9 cellular contexts compared by ENCODE assay signal in the genomic region with DNA sequence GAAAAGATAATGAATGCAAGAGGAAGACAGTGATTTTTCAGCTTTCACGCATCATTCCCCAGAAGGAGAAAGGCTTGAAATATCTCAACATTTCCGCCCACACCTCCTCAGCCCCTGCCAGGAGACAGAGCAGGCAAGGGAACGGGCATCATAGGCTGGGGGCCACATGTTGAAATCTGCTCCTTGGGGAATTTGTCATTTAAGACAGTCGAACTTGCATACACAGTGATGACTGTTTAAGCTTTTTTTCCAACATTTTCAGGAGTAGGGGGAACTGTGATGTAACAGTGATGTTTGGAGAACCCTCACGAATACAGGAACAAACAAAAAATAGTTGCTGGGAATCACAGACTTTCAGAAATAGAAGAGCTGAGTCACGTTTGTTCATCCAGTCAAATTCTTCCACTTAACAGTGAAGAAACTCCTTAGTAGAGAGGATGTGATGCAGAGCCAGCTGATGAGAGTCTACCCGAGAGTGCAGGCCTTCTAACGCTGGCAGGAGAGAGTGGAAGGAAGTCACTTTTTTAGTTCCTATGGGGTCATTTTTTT.
DNase-seq lines count a peak whose midpoint lies in the region; ATAC-seq, FAIRE-seq and TF ChIP-seq lines count a peak whose summit lies in the region.
"Had no signal": no experiment of that assay in that cellular context is flagged by ENCODE, and none has a peak within 500 bp of the region (broad histone marks: within the 10 kb centered on the region; RNA-seq: fewer than 3 reads in every experiment).

No MANE protein-coding gene starts in this region.

- H3K9me3 ChIP-seq in SK-N-SH = no peaks in the 10 kb centered on the region
- H3K9me3 ChIP-seq: neutrophil had no signal

- H2AFZ ChIP-seq in SK-N-SH (ENCODE audit: low read depth) = peak overlapping the region; percentile 90

- H3K79me2 ChIP-seq in SK-N-SH (ENCODE audit: insufficient read depth) = no peaks in the 10 kb centered on the region

- WGBS in SK-N-SH (ENCODE audit: low lambda C conversion rate) = 43% methylated on average over 8 of the region's 8 CpGs

- ATAC-seq in T-cell (replicated peaks in 1 of 4) = no peak

- H3K27me3 Mint-ChIP-seq in T-cell = no peaks in the 10 kb centered on the region

- H3K4me3 ChIP-seq in SK-N-SH (ENCODE audit: low read depth in 2 of 2, low read length in 1 of 2) = no peak overlapping the region; a peak in 1 of 4 replicates

- H3K9me3 Mint-ChIP-seq in T-cell = no peaks in the 10 kb centered on the region

- in situ Hi-C loops in Caki2 (cut with HindIII; ENCODE audit: low pct_unique_long_range_greater_than_20kb, low sequenced_read_pairs) (no loop called here), GM13977 (cut with MboI; ENCODE audit: low pct_unique_long_range_greater_than_20kb, low sequenced_read_pairs, unreplicated experiment) (no loop called here)

- FAIRE-seq in GM12891 (lab: Jason Lieb, UNC) = no peak

- H3K27ac Mint-ChIP-seq in T-cell = no peak overlapping the region

- no peaks in the 10 kb centered on the region for H3K27me3 ChIP-seq in SK-N-SH (ENCODE audit: insufficient read depth)
- H3K27me3 ChIP-seq: neutrophil had no signal

- H3K4me1 Mint-ChIP-seq in T-cell = no peaks in the 10 kb centered on the region

- H3K4me2 ChIP-seq in SK-N-SH = peak overlapping the region; percentile 46

- peak; percentile 54 for DNase-seq in Caki2 (ENCODE audit: low read depth)
- no peak for DNase-seq in SK-N-SH
- peak; percentile 82 for DNase-seq in fibroblast of the conjunctiva (ENCODE audit: low read depth)
- DNase-seq in posterior vena cava (ENCODE audit: low spot score) = peak; percentile 78
- no peak for DNase-seq in GM13977 (ENCODE audit: low spot score)
- no peak for DNase-seq in T-cell
- DNase-seq in GM12891 (ENCODE audit: insufficient read length, low spot score) = no peak
- DNase-seq in NK-92 treated with Interleukin-12 subunit alpha and Interleukin-12 subunit beta, amount 100 ng/mL, for 24 hours (lab: John Stamatoyannopoulos, UW) = no peak

- peaks cover 3% of the 10 kb centered on the region for H3K36me3 Mint-ChIP-seq in T-cell

- H4K20me1 ChIP-seq in SK-N-SH (ENCODE audit: insufficient read depth) = no peaks in the 10 kb centered on the region

- intact Hi-C loops in posterior vena cava (cut with DNase I) = no loop called here

- peak overlapping the region; percentile 47 to 91 for H3K27ac ChIP-seq in SK-N-SH (ENCODE audit: low read depth in 2 of 2, low read length in 1 of 2)
- H3K27ac ChIP-seq: neutrophil had no signal

- CTCF ChIA-PET in SK-N-SH (lab: Yijun Ruan, JAX) = interaction anchor here (0.8 to 2.1 kb wide), 3 partner anchors 22 to 240 kb away, joined by 3 to 5 read pairs (median 3); no protein-coding TSS in a partner anchor
- CTCF ChIA-PET in T-cell (lab: Charles Lee) = no interaction called here

- POLR2A ChIA-PET in SK-N-SH (lab: Yijun Ruan, JAX) = no interaction called here
- POLR2A ChIA-PET in T-cell (lab: Charles Lee) = no interaction called here

- TF ChIP-seq RAD21 in SK-N-SH (IDR thresholded peaks at IDR 0.05; ENCODE audit: low read length) = no peak

- H3K4me1 ChIP-seq in SK-N-SH (ENCODE audit: control insufficient read depth in 1 of 2, insufficient read depth in 2 of 2, low read depth in 1 of 2, low read length in 1 of 2) = peaks cover 0 to 21% of the 10 kb centered on the region in 2 experiments; a peak in 2 of 4 replicates

- no peaks in the 10 kb centered on the region for H3K9me2 ChIP-seq in SK-N-SH

- no peak overlapping the region for H3K4me3 Mint-ChIP-seq in T-cell

- H3K9ac ChIP-seq in SK-N-SH = peak overlapping the region; percentile 59

- peaks cover 16% of the 10 kb centered on the region for H3F3A ChIP-seq in SK-N-SH (replicated peaks; ENCODE audit: insufficient read depth)

- no peak for TF ChIP-seq CTCF in SK-N-SH (IDR thresholded peaks at IDR 0.05)
- no peak for TF ChIP-seq CTCF in GM13977 (IDR thresholded peaks at IDR 0.05; ENCODE audit: extremely low read depth, insufficient read depth, missing control alignments)

- H3K36me3 ChIP-seq in SK-N-SH (replicated peaks in 1 of 2; ENCODE audit: control insufficient read depth in 1 of 2, insufficient read depth in 2 of 2, low read length in 1 of 2) = no peaks in the 10 kb centered on the region
- H3K36me3 ChIP-seq: neutrophil had no signal

- no peak for TF ChIP-seq POLR2A in GM12891 (IDR thresholded peaks at IDR 0.05; ENCODE audit: low read depth, low read length)

- TF ChIP-seq EP300 in SK-N-SH (IDR thresholded peaks at IDR 0.05; ENCODE audit: borderline replicate concordance in 1 of 2, low read depth in 1 of 2, low read length in 1 of 2) = no peak

TF ChIP-seq in SK-N-SH, 30 proteins besides CTCF, POLR2A, EP300 and RAD21:
- TF ChIP-seq FOSL2 (IDR thresholded peaks at IDR 0.05; ENCODE audit: borderline replicate concordance, low read depth) (peak; percentile 32; the same call in 1 of the 2 replicates), SMC3 (IDR thresholded peaks at IDR 0.05; ENCODE audit: low read depth, low read length) (no peak), TCF12 (IDR thresholded peaks at IDR 0.05) (peak; percentile 25; the same call in 1 of the 2 replicates), JUND (IDR thresholded peaks at IDR 0.05) (peak; percentile 22; the same call in 1 of the 2 replicates)
- TF ChIP-seq, protein P1, sequence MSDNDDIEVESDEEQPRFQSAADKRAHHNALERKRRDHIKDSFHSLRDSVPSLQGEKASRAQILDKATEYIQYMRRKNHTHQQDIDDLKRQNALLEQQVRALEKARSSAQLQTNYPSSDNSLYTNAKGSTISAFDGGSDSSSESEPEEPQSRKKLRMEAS (IDR thresholded peaks at IDR 0.05; ENCODE audit: low read depth) = peak; percentile 31; the same call in 1 of the 2 replicates
- TF ChIP-seq, protein P2, sequence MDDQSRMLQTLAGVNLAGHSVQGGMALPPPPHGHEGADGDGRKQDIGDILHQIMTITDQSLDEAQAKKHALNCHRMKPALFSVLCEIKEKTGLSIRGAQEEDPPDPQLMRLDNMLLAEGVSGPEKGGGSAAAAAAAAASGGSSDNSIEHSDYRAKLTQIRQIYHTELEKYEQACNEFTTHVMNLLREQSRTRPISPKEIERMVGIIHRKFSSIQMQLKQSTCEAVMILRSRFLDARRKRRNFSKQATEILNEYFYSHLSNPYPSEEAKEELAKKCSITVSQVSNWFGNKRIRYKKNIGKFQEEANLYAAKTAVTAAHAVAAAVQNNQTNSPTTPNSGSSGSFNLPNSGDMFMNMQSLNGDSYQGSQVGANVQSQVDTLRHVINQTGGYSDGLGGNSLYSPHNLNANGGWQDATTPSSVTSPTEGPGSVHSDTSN (IDR thresholded peaks at IDR 0.05) = no peak
- TF ChIP-seq, protein P3, sequence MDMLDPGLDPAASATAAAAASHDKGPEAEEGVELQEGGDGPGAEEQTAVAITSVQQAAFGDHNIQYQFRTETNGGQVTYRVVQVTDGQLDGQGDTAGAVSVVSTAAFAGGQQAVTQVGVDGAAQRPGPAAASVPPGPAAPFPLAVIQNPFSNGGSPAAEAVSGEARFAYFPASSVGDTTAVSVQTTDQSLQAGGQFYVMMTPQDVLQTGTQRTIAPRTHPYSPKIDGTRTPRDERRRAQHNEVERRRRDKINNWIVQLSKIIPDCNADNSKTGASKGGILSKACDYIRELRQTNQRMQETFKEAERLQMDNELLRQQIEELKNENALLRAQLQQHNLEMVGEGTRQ (IDR thresholded peaks at IDR 0.05; ENCODE audit: borderline replicate concordance, low read depth, low read length) = no peak

TF ChIP-seq in GM12891, 5 proteins besides CTCF, POLR2A, EP300 and RAD21:
- TF ChIP-seq POU2F2 (IDR thresholded peaks at IDR 0.05; ENCODE audit: low read depth, low read length) = no peak
- no peak for TF ChIP-seq PAX5 (IDR thresholded peaks at IDR 0.05; ENCODE audit: insufficient read depth, low read length, severe bottlenecking)
- no peak for TF ChIP-seq POLR2AphosphoS5 (IDR thresholded peaks at IDR 0.05; ENCODE audit: low read depth, low read length)
- no peak for TF ChIP-seq TAF1 (IDR thresholded peaks at IDR 0.05; ENCODE audit: low read depth, low read length)
- TF ChIP-seq SPI1 (IDR thresholded peaks at IDR 0.05; ENCODE audit: low read depth, low read length) = no peak

Comparison
In these comparisons a context has a peak if more than half of its experiments do, and no peak if none do; other contexts are left out.
1. DNase-seq: peak in Caki2 (single experiment), fibroblast of the conjunctiva (single experiment) and posterior vena cava (single experiment); none in SK-N-SH (single experiment), GM13977 (single experiment), T-cell (0 of 34), GM12891 (single experiment) and NK-92 treated with Interleukin-12 subunit alpha and Interleukin-12 subunit beta, amount 100 ng/mL, for 24 hours (single experiment).